In the genomic region with DNA sequence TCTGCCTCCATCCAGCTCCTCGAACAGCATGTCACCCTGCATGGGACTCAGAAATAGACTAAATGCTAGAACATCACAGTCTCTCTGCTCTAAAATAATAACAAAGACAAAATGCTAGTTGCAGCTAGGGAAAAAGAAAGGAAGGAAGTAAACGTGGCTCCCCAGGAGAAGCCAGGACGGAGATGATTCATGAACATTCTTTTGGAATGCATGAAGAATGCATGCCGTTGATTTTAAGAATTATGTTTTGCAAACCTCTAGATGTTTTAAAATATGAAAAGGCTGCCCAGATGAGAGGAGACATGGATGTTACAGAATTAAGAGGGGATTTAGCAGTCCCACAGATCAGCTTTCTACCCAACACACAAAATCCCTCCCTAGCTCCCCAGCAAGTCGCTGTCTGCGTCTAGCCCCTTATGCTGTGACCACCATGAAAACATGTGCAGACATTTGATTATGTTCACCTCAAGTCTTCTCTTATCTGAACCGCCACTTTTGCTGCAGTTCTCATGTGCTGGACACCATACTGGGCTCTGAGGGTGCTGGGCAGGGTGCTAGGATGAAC, we compare ENCODE assay signal across 17 cellular contexts.
DNase-seq lines count a peak whose midpoint lies in the region; ATAC-seq, FAIRE-seq and TF ChIP-seq lines count a peak whose summit lies in the region.
"Had no signal": no experiment of that assay in that cellular context is flagged by ENCODE, and none has a peak within 500 bp of the region (broad histone marks: within the 10 kb centered on the region; RNA-seq: fewer than 3 reads in every experiment).

No MANE protein-coding gene starts in this region.

- DNase-seq in AG04450 (ENCODE audit: low read depth, low spot score) = peak; percentile 15
- DNase-seq in HTR-8/SVneo (ENCODE audit: insufficient read length, low spot score) = peak; percentile 27
- DNase-seq in bronchial epithelial cell (ENCODE audit: low read depth) = peak; percentile 18
- no peak for DNase-seq in mesothelial cell of epicardium (ENCODE audit: low spot score in 2 of 2, unreplicated experiment in 2 of 2)
- DNase-seq in activated effector memory CD4-positive, alpha-beta T cell treated with Interleukin-2 at 50 U/mL for 16 hours = no peak
- DNase-seq: GF-D8; NCI-H1417 treated with DMSO at 0.1 percent for 48 hours; NCI-H69; SIG-M5; stimulated activated CD4-positive, alpha-beta T cell treated with anti-CD3 and anti-CD28 coated beads, Interleukin-15, amount 100 ng/mL, for 24 hours had no signal

- H3K9me3 ChIP-seq in AG04450 (ENCODE audit: control insufficient read depth, insufficient read depth, low read length) = no peaks in the 10 kb centered on the region; the same call in 1 of the 2 replicates
- H3K9me3 ChIP-seq: vagina had no signal

- ATAC-seq in GM19455 (IDR thresholded peaks at IDR 0.05; ENCODE audit: unreplicated experiment) (no peak), HG02840 (IDR thresholded peaks at IDR 0.05; ENCODE audit: low FRiP score, unreplicated experiment) (no peak), GM21367 (IDR thresholded peaks at IDR 0.05; ENCODE audit: unreplicated experiment) (no peak)

- H3K27ac ChIP-seq in AG04450 (ENCODE audit: low read depth, low read length) = peak overlapping the region; percentile 86
- H3K27ac ChIP-seq: BLaER1, vagina had no signal

- no peaks in the 10 kb centered on the region for H3K27me3 ChIP-seq in AG04450 (ENCODE audit: control insufficient read depth, insufficient read depth, low read length)
- no peaks in the 10 kb centered on the region for H3K27me3 ChIP-seq in bronchial epithelial cell (ENCODE audit: control insufficient read depth, insufficient read depth, low read length)
- H3K27me3 ChIP-seq: BLaER1, vagina had no signal

- H3K27ac Mint-ChIP-seq in mesothelial cell of epicardium = peak overlapping the region; percentile 4
- H3K27ac Mint-ChIP-seq: activated naive CD8-positive, alpha-beta T cell had no signal

- TF ChIP-seq CTCF in AG04450 (IDR thresholded peaks at IDR 0.05; ENCODE audit: low read depth, low read length) (no peak), bronchial epithelial cell (IDR thresholded peaks at IDR 0.05; ENCODE audit: insufficient read depth, low read length, severe bottlenecking) (no peak), mesothelial cell of epicardium (IDR thresholded peaks at IDR 0.05; ENCODE audit: unreplicated experiment) (no peak)

- H3K36me3 Mint-ChIP-seq in mesothelial cell of epicardium = peaks cover 13% of the 10 kb centered on the region

- H3K4me3 Mint-ChIP-seq in mesothelial cell of epicardium = no peak overlapping the region
- H3K4me3 Mint-ChIP-seq: activated naive CD8-positive, alpha-beta T cell; neural crest cell had no signal

- POLR2A ChIA-PET in AG04450 (lab: Yijun Ruan, JAX) = no interaction called here

- FAIRE-seq in HTR-8/SVneo (lab: Jason Lieb, UNC) = no peak
- FAIRE-seq in bronchial epithelial cell (lab: Jason Lieb, UNC) = no peak

- H3K36me3 ChIP-seq in bronchial epithelial cell (ENCODE audit: control insufficient read depth, insufficient read depth, low read length) = no peaks in the 10 kb centered on the region
- H3K36me3 ChIP-seq: vagina had no signal

- peaks cover 39% of the 10 kb centered on the region for H3K4me1 Mint-ChIP-seq in mesothelial cell of epicardium

- H3K4me3 ChIP-seq in AG04450 (ENCODE audit: low read depth, low read length) (no peak overlapping the region), bronchial epithelial cell (ENCODE audit: low read depth, low read length) (no peak overlapping the region)
- H3K4me3 ChIP-seq: BLaER1, vagina had no signal

- CTCF ChIA-PET in AG04450 (lab: Charles Lee) = interaction anchor here (1.0 to 2.6 kb wide), 5 partner anchors 17 to 172 kb away, joined by 3 to 9 read pairs (median 5); no protein-coding TSS in a partner anchor

- no peaks in the 10 kb centered on the region for H3K27me3 Mint-ChIP-seq in mesothelial cell of epicardium (ENCODE audit: low read depth)
- H3K27me3 Mint-ChIP-seq: activated naive CD8-positive, alpha-beta T cell had no signal

- H3K9me3 Mint-ChIP-seq in mesothelial cell of epicardium = peaks cover 7% of the 10 kb centered on the region
- H3K9me3 Mint-ChIP-seq: neural crest cell had no signal

Comparison
In these comparisons a context has a peak if more than half of its experiments do, and no peak if none do; other contexts are left out.
1. DNase-seq: peak in AG04450 (single experiment), HTR-8/SVneo (single experiment) and bronchial epithelial cell (single experiment); none in mesothelial cell of epicardium (0 of 2) and activated effector memory CD4-positive, alpha-beta T cell treated with Interleukin-2 at 50 U/mL for 16 hours (single experiment).